ENCODE assay signal across 20 cellular contexts in the genomic region with DNA sequence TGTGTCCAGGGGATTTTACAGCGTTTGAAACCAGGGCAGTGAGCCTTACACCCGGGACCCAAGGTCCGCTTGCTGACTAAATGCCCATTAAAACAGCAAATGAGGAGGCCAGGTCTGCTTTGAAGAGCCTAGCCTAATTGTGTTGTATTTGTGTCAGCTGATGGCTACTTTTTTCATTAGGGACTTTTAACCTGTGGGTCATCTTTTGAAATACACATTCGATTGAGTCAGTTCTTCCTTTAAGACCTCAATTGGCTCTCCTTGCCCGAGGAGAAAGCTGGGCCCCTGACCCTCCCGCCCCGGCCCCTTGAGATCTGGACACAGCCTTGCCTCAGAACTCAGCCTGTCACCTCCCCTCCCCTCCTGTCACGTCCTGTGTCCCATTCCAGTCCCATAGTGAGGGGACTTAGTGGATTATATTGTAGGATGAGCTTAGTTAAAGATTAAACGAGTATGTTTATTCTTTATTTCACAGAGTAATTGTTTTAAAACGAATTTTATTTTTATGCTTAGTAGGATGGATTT.
DNase-seq lines count a peak whose midpoint lies in the region; ATAC-seq and TF ChIP-seq lines count a peak whose summit lies in the region.
"Had no signal": no experiment of that assay in that cellular context is flagged by ENCODE, and none has a peak within 500 bp of the region (broad histone marks: within the 10 kb centered on the region; RNA-seq: fewer than 3 reads in every experiment).

No MANE protein-coding gene starts in this region.

- H3K27ac ChIP-seq in esophagus muscularis mucosa (replicated peaks in 1 of 4): peak overlapping the region; percentile 74 to 81 (median 75)
- H3K27ac ChIP-seq: RWPE1 had no signal

- no peaks in the 10 kb centered on the region for H3K36me3 ChIP-seq in esophagus muscularis mucosa

- no peaks in the 10 kb centered on the region for H3K9me3 Mint-ChIP-seq in activated CD8-positive, alpha-beta T cell treated with anti-CD3 and anti-CD28 coated beads, Interleukin-2, amount 10 ng/mL, durations not matched to agents 7 days and 5 days (ENCODE audit: insufficient read depth)
- no peaks in the 10 kb centered on the region for H3K9me3 Mint-ChIP-seq in activated CD8-positive, alpha-beta T cell treated with anti-CD3 and anti-CD28 coated beads for 36 hours
- H3K9me3 Mint-ChIP-seq in naive thymus-derived CD8-positive, alpha-beta T cell: no peaks in the 10 kb centered on the region
- H3K9me3 Mint-ChIP-seq in T-helper 2 cell treated with Interferon-gamma antibody and Interleukin-4, amounts not matched to agents 5 μg/mL and 100 μg/mL, for 36 hours: no peaks in the 10 kb centered on the region
- H3K9me3 Mint-ChIP-seq: activated naive CD8-positive, alpha-beta T cell treated with anti-CD3 and anti-CD28 coated beads for 36 hours; activated T-helper 1 cell treated with anti-CD3 and anti-CD28 coated beads, Interleukin-12 subunit alpha, Interleukin-12 subunit beta, Interleukin-2, Interleukin-4 antibody, amounts not matched to agents 30 ng/mL and 10 ng/mL and 1 ng/mL, durations not matched to agents 14 hours and 24 hours and 36 hours; H9; type B pancreatic cell had no signal

- TF ChIP-seq EP300 in esophagus muscularis mucosa (IDR thresholded peaks at IDR 0.05): no peak

- no peak overlapping the region for H3K4me3 ChIP-seq in esophagus muscularis mucosa
- H3K4me3 ChIP-seq: lung had no signal

- no peak for ATAC-seq in activated CD8-positive, alpha-beta T cell treated with anti-CD3 and anti-CD28 coated beads, Interleukin-2, amount 10 ng/mL, durations not matched to agents 7 days and 5 days
- no peak for ATAC-seq in activated CD8-positive, alpha-beta T cell treated with anti-CD3 and anti-CD28 coated beads for 36 hours
- ATAC-seq in naive thymus-derived CD8-positive, alpha-beta T cell: no peak
- ATAC-seq: activated CD4-positive, CD25-positive, alpha-beta regulatory T cell treated with anti-CD3 and anti-CD28 coated beads, Interleukin-2, amount 50 U/mL, for 24 hours; stimulated activated naive CD8-positive, alpha-beta T cell treated with anti-CD3 and anti-CD28 coated beads, Interleukin-15, Interleukin-2, amounts not matched to agents 100 U/mL and 50 U/mL, for 24 hours had no signal

- DNase-seq in activated CD8-positive, alpha-beta T cell treated with anti-CD3 and anti-CD28 coated beads, Interleukin-2, amount 10 ng/mL, durations not matched to agents 7 days and 5 days: no peak
- no peak for DNase-seq in activated CD8-positive, alpha-beta T cell treated with anti-CD3 and anti-CD28 coated beads for 36 hours
- DNase-seq in esophagus muscularis mucosa (ENCODE audit: extremely low spot score) (no peak), ureter (ENCODE audit: low spot score) (peak; percentile 28), NCI-H2029 treated with DMSO at 0.1 percent for 48 hours (lab: John Stamatoyannopoulos, UW) (no peak), AG08395 (ENCODE audit: low spot score) (no peak)
- no peak for DNase-seq in naive thymus-derived CD8-positive, alpha-beta T cell
- DNase-seq in T-helper 2 cell treated with Interferon-gamma antibody and Interleukin-4, amounts not matched to agents 5 μg/mL and 100 μg/mL, for 36 hours (ENCODE audit: low spot score): no peak
- DNase-seq: 8988T; activated naive CD8-positive, alpha-beta T cell treated with anti-CD3 and anti-CD28 coated beads for 36 hours; COR-L47; H9; stimulated activated naive CD8-positive, alpha-beta T cell treated with anti-CD3 and anti-CD28 coated beads, Interleukin-15, Interleukin-2, amounts not matched to agents 100 U/mL and 50 U/mL, for 24 hours; T1000 had no signal

- no peaks in the 10 kb centered on the region for H3K27me3 ChIP-seq in esophagus muscularis mucosa

- no peaks in the 10 kb centered on the region for H3K9me3 ChIP-seq in esophagus muscularis mucosa

- no peak for TF ChIP-seq CTCF in activated CD8-positive, alpha-beta T cell treated with anti-CD3 and anti-CD28 coated beads for 36 hours (IDR thresholded peaks at IDR 0.05)
- TF ChIP-seq CTCF in esophagus muscularis mucosa (IDR thresholded peaks at IDR 0.05): no peak

- POLR2A ChIA-PET in activated CD8-positive, alpha-beta T cell treated with anti-CD3 and anti-CD28 coated beads, Interleukin-2, amount 10 ng/mL, durations not matched to agents 7 days and 5 days (lab: Charles Lee): no interaction called here
- POLR2A ChIA-PET in activated CD8-positive, alpha-beta T cell treated with anti-CD3 and anti-CD28 coated beads for 36 hours (lab: Charles Lee): no interaction called here
- POLR2A ChIA-PET in naive thymus-derived CD8-positive, alpha-beta T cell (lab: Charles Lee): no interaction called here

- H3K36me3 Mint-ChIP-seq in activated CD8-positive, alpha-beta T cell treated with anti-CD3 and anti-CD28 coated beads, Interleukin-2, amount 10 ng/mL, durations not matched to agents 7 days and 5 days (ENCODE audit: low read depth): no peaks in the 10 kb centered on the region
- no peaks in the 10 kb centered on the region for H3K36me3 Mint-ChIP-seq in activated CD8-positive, alpha-beta T cell treated with anti-CD3 and anti-CD28 coated beads for 36 hours (ENCODE audit: low read depth)
- no peaks in the 10 kb centered on the region for H3K36me3 Mint-ChIP-seq in naive thymus-derived CD8-positive, alpha-beta T cell
- no peaks in the 10 kb centered on the region for H3K36me3 Mint-ChIP-seq in T-helper 2 cell treated with Interferon-gamma antibody and Interleukin-4, amounts not matched to agents 5 μg/mL and 100 μg/mL, for 36 hours (ENCODE audit: low read depth)
- H3K36me3 Mint-ChIP-seq: activated naive CD8-positive, alpha-beta T cell treated with anti-CD3 and anti-CD28 coated beads for 36 hours had no signal

- no peak overlapping the region for H3K27ac Mint-ChIP-seq in activated CD8-positive, alpha-beta T cell treated with anti-CD3 and anti-CD28 coated beads, Interleukin-2, amount 10 ng/mL, durations not matched to agents 7 days and 5 days
- no peak overlapping the region for H3K27ac Mint-ChIP-seq in activated CD8-positive, alpha-beta T cell treated with anti-CD3 and anti-CD28 coated beads for 36 hours
- H3K27ac Mint-ChIP-seq in naive thymus-derived CD8-positive, alpha-beta T cell: peak overlapping the region in 4 of 10 donors; percentile 11 to 77 (median 26)
- no peak overlapping the region for H3K27ac Mint-ChIP-seq in T-helper 2 cell treated with Interferon-gamma antibody and Interleukin-4, amounts not matched to agents 5 μg/mL and 100 μg/mL, for 36 hours
- H3K27ac Mint-ChIP-seq: activated naive CD8-positive, alpha-beta T cell treated with anti-CD3 and anti-CD28 coated beads for 36 hours; B cell; H9; type B pancreatic cell had no signal

- H3K27me3 Mint-ChIP-seq in activated CD8-positive, alpha-beta T cell treated with anti-CD3 and anti-CD28 coated beads, Interleukin-2, amount 10 ng/mL, durations not matched to agents 7 days and 5 days (ENCODE audit: low read depth): peaks cover 33% of the 10 kb centered on the region
- peaks cover 25% of the 10 kb centered on the region for H3K27me3 Mint-ChIP-seq in activated CD8-positive, alpha-beta T cell treated with anti-CD3 and anti-CD28 coated beads for 36 hours
- peaks cover 4 to 30% (median 18%) of the 10 kb centered on the region in 5 donors for H3K27me3 Mint-ChIP-seq in naive thymus-derived CD8-positive, alpha-beta T cell
- peaks cover 3% of the 10 kb centered on the region for H3K27me3 Mint-ChIP-seq in T-helper 2 cell treated with Interferon-gamma antibody and Interleukin-4, amounts not matched to agents 5 μg/mL and 100 μg/mL, for 36 hours (ENCODE audit: low read depth)
- H3K27me3 Mint-ChIP-seq: type B pancreatic cell had no signal

- H3K4me1 Mint-ChIP-seq in activated CD8-positive, alpha-beta T cell treated with anti-CD3 and anti-CD28 coated beads, Interleukin-2, amount 10 ng/mL, durations not matched to agents 7 days and 5 days (ENCODE audit: low read depth): peaks cover 38% of the 10 kb centered on the region
- peaks cover 34% of the 10 kb centered on the region for H3K4me1 Mint-ChIP-seq in activated CD8-positive, alpha-beta T cell treated with anti-CD3 and anti-CD28 coated beads for 36 hours (ENCODE audit: low read depth)
- H3K4me1 Mint-ChIP-seq in naive thymus-derived CD8-positive, alpha-beta T cell: peaks cover 17 to 35% (median 27%) of the 10 kb centered on the region in 4 donors
- peaks cover 21% of the 10 kb centered on the region for H3K4me1 Mint-ChIP-seq in T-helper 2 cell treated with Interferon-gamma antibody and Interleukin-4, amounts not matched to agents 5 μg/mL and 100 μg/mL, for 36 hours (ENCODE audit: low read depth)

- no peak for TF ChIP-seq POLR2A in esophagus muscularis mucosa (IDR thresholded peaks at IDR 0.05; ENCODE audit: low read depth)

- intact Hi-C loops in activated CD8-positive, alpha-beta T cell treated with anti-CD3 and anti-CD28 coated beads for 36 hours (cut with micrococcal nuclease): no loop called here
- intact Hi-C loops in esophagus muscularis mucosa (cut with DNase I): no loop called here

- WGBS in esophagus muscularis mucosa: 60% methylated on average over 10 of the region's 10 CpGs

- peak overlapping the region; percentile 47 for H3K4me3 Mint-ChIP-seq in activated CD8-positive, alpha-beta T cell treated with anti-CD3 and anti-CD28 coated beads, Interleukin-2, amount 10 ng/mL, durations not matched to agents 7 days and 5 days
- no peak overlapping the region for H3K4me3 Mint-ChIP-seq in activated CD8-positive, alpha-beta T cell treated with anti-CD3 and anti-CD28 coated beads for 36 hours
- peak overlapping the region in 7 of 10 donors; percentile 1 to 74 (median 50) for H3K4me3 Mint-ChIP-seq in naive thymus-derived CD8-positive, alpha-beta T cell
- no peak overlapping the region for H3K4me3 Mint-ChIP-seq in T-helper 2 cell treated with Interferon-gamma antibody and Interleukin-4, amounts not matched to agents 5 μg/mL and 100 μg/mL, for 36 hours
- H3K4me3 Mint-ChIP-seq: activated naive CD8-positive, alpha-beta T cell treated with anti-CD3 and anti-CD28 coated beads for 36 hours; B cell; H9; type B pancreatic cell had no signal

- H3K4me1 ChIP-seq in esophagus muscularis mucosa: peaks cover 4 to 59% (median 56%) of the 10 kb centered on the region in 4 donors

- CTCF ChIA-PET in activated CD8-positive, alpha-beta T cell treated with anti-CD3 and anti-CD28 coated beads, Interleukin-2, amount 10 ng/mL, durations not matched to agents 7 days and 5 days (lab: Charles Lee): no interaction called here
- CTCF ChIA-PET in activated CD8-positive, alpha-beta T cell treated with anti-CD3 and anti-CD28 coated beads for 36 hours (lab: Charles Lee): no interaction called here

Comparison
In these comparisons a context has a peak if more than half of its experiments do, and no peak if none do; other contexts are left out.
1. H3K4me3 Mint-ChIP-seq: peak in activated CD8-positive, alpha-beta T cell treated with anti-CD3 and anti-CD28 coated beads, Interleukin-2, amount 10 ng/mL, durations not matched to agents 7 days and 5 days (single experiment) and naive thymus-derived CD8-positive, alpha-beta T cell (7 of 10); none in activated CD8-positive, alpha-beta T cell treated with anti-CD3 and anti-CD28 coated beads for 36 hours (single experiment) and T-helper 2 cell treated with Interferon-gamma antibody and Interleukin-4, amounts not matched to agents 5 μg/mL and 100 μg/mL, for 36 hours (single experiment).